11 cellular contexts compared by ENCODE assay signal in genomic region chr16:81836279-81837054, GRCh38. TPM values are rescaled to one million over a fixed set of nuclear protein-coding genes. Genes with fewer than 3 reads are reported as not detected.
DNase-seq lines count a peak whose midpoint lies in the region; ATAC-seq and TF ChIP-seq lines count a peak whose summit lies in the region.
"Had no signal": no experiment of that assay in that cellular context is flagged by ENCODE, and none has a peak within 500 bp of the region (broad histone marks: within the 10 kb centered on the region; RNA-seq: fewer than 3 reads in every experiment).

No MANE protein-coding gene starts in this region.

- no peak overlapping the region for H3K4me3 ChIP-seq in thyroid gland (replicated peaks in 1 of 3)

- no peaks in the 10 kb centered on the region for H3K9me3 ChIP-seq in thyroid gland
- H3K9me3 ChIP-seq: Caco-2 had no signal

- H3K36me3 ChIP-seq in thyroid gland: no peaks in the 10 kb centered on the region

- no peaks in the 10 kb centered on the region for H3K4me1 ChIP-seq in thyroid gland
- H3K4me1 ChIP-seq: Caco-2 had no signal

- peak; percentile 38; the same call in 1 of the 2 replicates for TF ChIP-seq POLR2A in Raji (IDR thresholded peaks at IDR 0.05; ENCODE audit: insufficient read depth, low read depth, low read length)
- TF ChIP-seq POLR2A in thyroid gland (IDR thresholded peaks at IDR 0.05): no peak

- intact Hi-C loops in thyroid gland (cut with DNase I): no loop called here

- TF ChIP-seq CTCF in GM10266 (IDR thresholded peaks at IDR 0.05; ENCODE audit: control insufficient read depth, insufficient read depth, low read depth, missing control alignments) (no peak), thyroid gland (IDR thresholded peaks at IDR 0.05) (no peak)

- ATAC-seq in GM19397 (IDR thresholded peaks at IDR 0.05; ENCODE audit: unreplicated experiment): peak; percentile 60
- peak; percentile 53 for ATAC-seq in HG03039 (IDR thresholded peaks at IDR 0.05; ENCODE audit: unreplicated experiment)

- WGBS in thyroid gland, 2 donors: 80 to 84% methylated on average over 12 of the region's 12 CpGs

- peak; percentile 29 for DNase-seq in GM10266 (ENCODE audit: extremely low spot score)
- no peak for DNase-seq in hepatic stellate cell (ENCODE audit: low spot score)
- no peak for DNase-seq in LoVo (ENCODE audit: low spot score)
- DNase-seq in midbrain (lab: John Stamatoyannopoulos, UW): no peak
- no peak for DNase-seq in thyroid gland
- DNase-seq: activated T-cell treated with anti-CD3 and anti-CD28 coated beads, Interleukin-2, amount 50 U/mL, for 24 hours; Caco-2 had no signal

- no peak overlapping the region for H3K27ac ChIP-seq in thyroid gland
- H3K27ac ChIP-seq: RWPE1 had no signal

- H3K27me3 ChIP-seq in thyroid gland: no peaks in the 10 kb centered on the region

RNA-seq across cellular contexts. Expression of gene PLCG2, which starts 57.4 kb away (rescaled TPM):
- 10 to 100 TPM in 2 of 4 donors, 1 to 10 TPM in 2; 9.2 to 12.1 (median 10.3) TPM for total RNA-seq in thyroid gland
